ENCODE assay signal across 22 cellular contexts in the genomic region with DNA sequence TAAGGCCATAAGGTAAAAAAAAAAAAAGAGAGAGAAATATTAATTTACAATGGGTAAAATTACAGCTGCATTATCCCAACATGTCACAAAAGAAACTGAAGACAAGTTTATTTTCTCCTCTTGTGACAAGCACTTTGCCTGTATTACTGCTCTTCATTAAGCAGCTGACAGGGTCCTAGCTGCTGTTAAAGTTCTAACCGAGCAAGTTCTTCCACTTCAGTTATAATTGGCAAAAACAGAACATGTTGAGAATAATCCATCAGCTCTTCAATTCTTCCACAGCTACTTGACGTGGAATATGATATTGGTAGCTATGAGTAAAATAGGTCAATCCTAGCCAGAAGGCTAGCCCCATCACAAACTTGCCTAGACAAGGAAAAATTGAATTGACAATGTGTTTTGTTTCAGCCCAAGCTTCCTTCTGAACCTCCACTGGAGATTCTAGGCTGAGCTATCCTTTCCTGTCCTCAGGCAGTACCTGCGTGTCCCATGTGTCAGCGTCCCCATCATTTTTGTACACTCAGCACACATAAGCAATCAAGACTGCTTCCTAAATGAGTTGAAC. TPM values are rescaled to one million over a fixed set of nuclear protein-coding genes. Genes with fewer than 3 reads are reported as not detected.
A peak's percentile ranks its signal among the peaks of the same experiment; 100 is the strongest.
DNase-seq lines count a peak whose midpoint lies in the region; ATAC-seq and TF ChIP-seq lines count a peak whose summit lies in the region.
"Had no signal": no experiment of that assay in that cellular context is flagged by ENCODE, and none has a peak within 500 bp of the region (broad histone marks: within the 10 kb centered on the region; RNA-seq: fewer than 3 reads in every experiment).

No MANE protein-coding gene starts in this region.

- H3K4me2 ChIP-seq in SK-N-SH = no peak overlapping the region

- ATAC-seq in lower lobe of right lung (peak; percentile 57 to 70), GM21390 (IDR thresholded peaks at IDR 0.05; ENCODE audit: unreplicated experiment) (no peak), HG02973 (IDR thresholded peaks at IDR 0.05; ENCODE audit: unreplicated experiment) (no peak)
- ATAC-seq: body of pancreas, mucosa of descending colon, sciatic nerve, T-cell had no signal

- no peaks in the 10 kb centered on the region for H4K20me1 ChIP-seq in SK-N-SH (ENCODE audit: insufficient read depth)

- WGBS in SK-N-SH (ENCODE audit: low lambda C conversion rate) = 89% methylated on average over 4 of the region's 4 CpGs

- TF ChIP-seq CTCF in VCaP (conservative IDR thresholded peaks at IDR 0.05) = no peak
- TF ChIP-seq CTCF in lower lobe of right lung (IDR thresholded peaks at IDR 0.05) = no peak
- TF ChIP-seq CTCF in SK-N-SH (IDR thresholded peaks at IDR 0.05) = no peak

- no peaks in the 10 kb centered on the region for H3K9me3 ChIP-seq in lower lobe of right lung
- H3K9me3 ChIP-seq in SK-N-SH = no peaks in the 10 kb centered on the region; the same call in 1 of the 2 replicates
- H3K9me3 ChIP-seq: body of pancreas, MG63, mucosa of descending colon, Peyer's patch, SJCRH30, tibial artery had no signal

- no peak overlapping the region for H3K4me3 ChIP-seq in lower lobe of right lung
- H3K4me3 ChIP-seq in SK-N-SH (ENCODE audit: low read depth in 2 of 2, low read length in 1 of 2) = no peak overlapping the region
- H3K4me3 ChIP-seq: body of pancreas, MG63, mucosa of descending colon, Peyer's patch, SJCRH30, tibial artery had no signal

- H3K27ac ChIP-seq in VCaP = 0 out of 2 replicates have a peak overlapping the region, but pooled peaks have one; percentile 0
- H3K27ac ChIP-seq in lower lobe of right lung = no peak overlapping the region
- H3K27ac ChIP-seq in SK-N-SH (ENCODE audit: low read depth in 2 of 2, low read length in 1 of 2) = no peak overlapping the region
- H3K27ac ChIP-seq: body of pancreas, parathyroid adenoma, Peyer's patch, SJCRH30, tibial artery had no signal

- H3K9ac ChIP-seq in SK-N-SH = no peak overlapping the region
- H3K9ac ChIP-seq: parathyroid adenoma had no signal

- no peaks in the 10 kb centered on the region for H3K9me2 ChIP-seq in SK-N-SH

- H3K36me3 ChIP-seq in lower lobe of right lung (no peaks in the 10 kb centered on the region), SK-N-SH (replicated peaks in 1 of 2; ENCODE audit: control insufficient read depth in 1 of 2, insufficient read depth in 2 of 2, low read length in 1 of 2) (no peaks in the 10 kb centered on the region)
- H3K36me3 ChIP-seq: MG63, Peyer's patch, SJCRH30, tibial artery had no signal

- POLR2A ChIA-PET in SK-N-SH (lab: Yijun Ruan, JAX) = no interaction called here

- no peaks in the 10 kb centered on the region for H3K79me2 ChIP-seq in SK-N-SH (ENCODE audit: insufficient read depth)

- no peaks in the 10 kb centered on the region for H3K27me3 ChIP-seq in lower lobe of right lung (ENCODE audit: low read depth)
- no peaks in the 10 kb centered on the region for H3K27me3 ChIP-seq in SK-N-SH (ENCODE audit: insufficient read depth)
- H3K27me3 ChIP-seq: body of pancreas, MG63, Peyer's patch, SJCRH30, tibial artery had no signal

- H2AFZ ChIP-seq in SK-N-SH (ENCODE audit: low read depth) = no peak overlapping the region
- H2AFZ ChIP-seq: parathyroid adenoma had no signal

- H3K4me1 ChIP-seq in lower lobe of right lung (peaks cover 16% of the 10 kb centered on the region), SK-N-SH (ENCODE audit: control insufficient read depth in 1 of 2, insufficient read depth in 2 of 2, low read depth in 1 of 2, low read length in 1 of 2) (no peaks in the 10 kb centered on the region; a peak in 2 of 4 replicates)
- H3K4me1 ChIP-seq: body of pancreas, Peyer's patch had no signal

- no peaks in the 10 kb centered on the region for H3F3A ChIP-seq in SK-N-SH (replicated peaks; ENCODE audit: insufficient read depth)

- TF ChIP-seq RAD21 in SK-N-SH (IDR thresholded peaks at IDR 0.05; ENCODE audit: low read length) = no peak

- no peak for TF ChIP-seq EP300 in SK-N-SH (IDR thresholded peaks at IDR 0.05; ENCODE audit: borderline replicate concordance in 1 of 2, low read depth in 1 of 2, low read length in 1 of 2)

- DNase-seq in DMS53 (lab: John Stamatoyannopoulos, UW) (peak; percentile 61), DMS79 treated with DMSO at 0.1 percent for 48 hours (lab: John Stamatoyannopoulos, UW) (peak; percentile 99), lower lobe of right lung (no peak), SK-N-SH (no peak)
- DNase-seq: activated CD4-positive, alpha-beta memory T cell treated with anti-CD3 and anti-CD28 coated beads, Interleukin-2, amount 10 ng/mL, durations not matched to agents 7 days and 5 days; activated CD4-positive, CD25-positive, alpha-beta regulatory T cell treated with anti-CD3 and anti-CD28 coated beads, Interleukin-2, amount 50 U/mL, for 72 hours; activated gamma-delta T cell; body of pancreas; effector memory CD4-positive, alpha-beta T cell; HFFc6; MG63; mucosa of descending colon; Peyer's patch; SJCRH30; T-cell; tibial artery had no signal

- intact Hi-C loops in lower lobe of right lung (cut with DNase I) = no loop called here

- CTCF ChIA-PET in SK-N-SH (lab: Yijun Ruan, JAX) = interaction anchor here (0.8 to 0.9 kb wide), 2 partner anchors 12 to 24 kb away, joined by 3 read pairs; no protein-coding TSS in a partner anchor

TF ChIP-seq in SK-N-SH, 30 proteins besides CTCF, POLR2A, EP300 and RAD21:
- no peak for TF ChIP-seq RXRA (IDR thresholded peaks at IDR 0.05; ENCODE audit: borderline replicate concordance, low read depth)

RNA-seq across cellular contexts. Expression of a gene that starts 32.2 kb away (rescaled TPM):
- 153 TPM for total RNA-seq in lower lobe of right lung
- 16.6 and 17.9 TPM in 2 replicates for polyA plus RNA-seq in SK-N-SH (2012; rRNA removed)
- polyA plus RNA-seq in SK-N-SH (2012; cell fraction: cytosol; rRNA removed) = 14.3 and 14.9 TPM in 2 replicates
- polyA plus RNA-seq in SK-N-SH (2012; cell fraction: nucleus; rRNA removed) = 18.5 and 22.2 TPM in 2 replicates
- polyA plus RNA-seq: CD14-positive monocyte had no signal

Comparison
In these comparisons a context has a peak if more than half of its experiments do, and no peak if none do; other contexts are left out.
1. DNase-seq: peak in DMS53 (single experiment) and DMS79 treated with DMSO at 0.1 percent for 48 hours (single experiment); none in lower lobe of right lung (single experiment) and SK-N-SH (single experiment).
2. ATAC-seq: peak in lower lobe of right lung (2 of 2); none in GM21390 (single experiment) and HG02973 (single experiment).